Comparison of ENCODE assay signal across 14 cellular contexts in genomic region chr3:71395927-71396695, GRCh38.
DNase-seq lines count a peak whose midpoint lies in the region; ATAC-seq, FAIRE-seq and TF ChIP-seq lines count a peak whose summit lies in the region.
"Had no signal": no experiment of that assay in that cellular context is flagged by ENCODE, and none has a peak within 500 bp of the region (broad histone marks: within the 10 kb centered on the region; RNA-seq: fewer than 3 reads in every experiment).

No MANE protein-coding gene starts in this region.

- no peak overlapping the region for H3K4me2 ChIP-seq in K562 (ENCODE audit: insufficient read depth, low read length)

- peak overlapping the region; percentile 3 for H2AFZ ChIP-seq in K562 (ENCODE audit: low read depth, low read length)

- H3K4me3 ChIP-seq in AG09309 (ENCODE audit: control insufficient read depth, low read depth, low read length) (no peak overlapping the region), K562 (no peak overlapping the region), lung (no peak overlapping the region)
- H3K4me3 ChIP-seq: tibial artery had no signal

- peaks cover 10 to 55% of the 10 kb centered on the region in 2 experiments; a peak in 4 of 5 replicates for H3K4me1 ChIP-seq in K562 (replicated peaks in 1 of 2; ENCODE audit: control insufficient read depth in 2 of 2, insufficient read depth in 2 of 2, low read length in 2 of 2)
- peaks cover 8 to 20% of the 10 kb centered on the region in 2 donors for H3K4me1 ChIP-seq in lung (ENCODE audit: control insufficient read depth in 2 of 2, insufficient read depth in 2 of 2, low read length in 2 of 2)

- no peaks in the 10 kb centered on the region for H4K20me1 ChIP-seq in K562 (replicated peaks; ENCODE audit: control insufficient read depth, insufficient read depth, low read length)

- TF ChIP-seq CTCF in AG09309 (IDR thresholded peaks at IDR 0.05; ENCODE audit: control insufficient read depth, insufficient read depth, low read depth, low read length, missing control alignments) = no peak
- no peak for TF ChIP-seq CTCF in K562 (IDR thresholded peaks at IDR 0.05 in 2 of 3, conservative IDR thresholded peaks at IDR 0.05 in 1 of 3; ENCODE audit: insufficient read depth in 2 of 3, low read depth in 1 of 3, low read length in 3 of 3)
- no peak for TF ChIP-seq CTCF in lung (IDR thresholded peaks at IDR 0.05; ENCODE audit: control extremely low read depth, extremely low read depth)

- TF ChIP-seq RAD21 in K562 (CRISPR knock-in tag; conservative IDR thresholded peaks at IDR 0.05 in 1 of 2, IDR thresholded peaks at IDR 0.05 in 1 of 2) = no peak

- no peaks in the 10 kb centered on the region for H3K27me3 ChIP-seq in K562 (ENCODE audit: control insufficient read depth in 2 of 2, insufficient read depth in 2 of 2, low read length in 2 of 2)
- H3K27me3 ChIP-seq in lung (ENCODE audit: control insufficient read depth, insufficient read depth) = no peaks in the 10 kb centered on the region
- H3K27me3 ChIP-seq: tibial artery had no signal

- H3K36me3 ChIP-seq in K562 (ENCODE audit: control insufficient read depth, insufficient read depth, low read length) = no peaks in the 10 kb centered on the region
- no peaks in the 10 kb centered on the region for H3K36me3 ChIP-seq in lung (ENCODE audit: control insufficient read depth in 2 of 2, insufficient read depth in 2 of 2, low read length in 2 of 2)
- H3K36me3 ChIP-seq: tibial artery had no signal

- no peaks in the 10 kb centered on the region for H3K9me1 ChIP-seq in K562 (ENCODE audit: control insufficient read depth, insufficient read depth, low read length)

- POLR2A ChIA-PET in K562 (lab: Yijun Ruan, JAX) = interaction anchor here (0.6 to 1.2 kb wide), 2 partner anchors 11 to 27 kb away, joined by 3 to 4 read pairs; no protein-coding TSS in a partner anchor

- CTCF ChIA-PET in K562 (lab: Yijun Ruan, JAX; ENCODE audit: low intra/inter-chr PET ratio) = no interaction called here

- peak; percentile 39 for DNase-seq in AG09309 (ENCODE audit: low read depth)
- peak; percentile 15 for DNase-seq in HCEC 1CT
- DNase-seq in K562 (ENCODE audit: extremely low read depth in 1 of 4, low spot score in 3 of 4) = no peak
- DNase-seq in lung (ENCODE audit: low spot score) = no peak
- no peak for DNase-seq in activated CD4-positive, alpha-beta T cell treated with anti-CD3 and anti-CD28 coated beads, Interleukin-2, amount 50 U/mL, for 4 hours
- DNase-seq in NCI-H524 (lab: John Stamatoyannopoulos, UW) = no peak
- DNase-seq in activated T-cell treated with anti-CD3 and anti-CD28 coated beads, Interleukin-2, amount 50 U/mL, for 48 hours = no peak
- DNase-seq: activated T-cell treated with anti-CD3 and anti-CD28 coated beads, Interleukin-2, amount 50 U/mL, for 1 hour; DMS 273 treated with DMSO at 0.1 percent for 48 hours; left cardiac atrium; NCI-H510A; T-helper 2 cell had no signal

- TF ChIP-seq POLR2A in K562 (conservative IDR thresholded peaks at IDR 0.05) = no peak

- BruUV-seq in K562 (replicated peaks; lab: Mats Ljungman, UMichigan) = no TSS peak

- no peak for TF ChIP-seq EP300 in K562 (IDR thresholded peaks at IDR 0.05; ENCODE audit: low read length)

- in situ Hi-C loops in K562 (cut with MboI) = no loop called here

- H3K27ac ChIP-seq in K562 (ENCODE audit: extremely low read depth, low read depth, low read length) (peak overlapping the region; percentile 57), lung (ENCODE audit: low read depth in 1 of 2, low read length in 1 of 2) (peak overlapping the region in 1 of 2 donors; percentile 52)
- H3K27ac ChIP-seq: tibial artery had no signal

- peaks cover 23% of the 10 kb centered on the region for H3K79me2 ChIP-seq in K562 (ENCODE audit: control insufficient read depth, insufficient read depth, low read length)

- 31% methylated on average over 7 of the region's 7 CpGs for WGBS in K562 (ENCODE audit: insufficient coverage, low coverage, missing lambda C conversion rate)
- 54 to 59% methylated on average over 7 of the region's 7 CpGs for WGBS in lung, 2 donors

- peak; percentile 42 for ATAC-seq in K562
- peak; percentile 42 for ATAC-seq in lung (ENCODE audit: insufficient read depth, low FRiP score)
- no peak for ATAC-seq in GM18868 (IDR thresholded peaks at IDR 0.05; ENCODE audit: unreplicated experiment)

- FAIRE-seq in K562 (lab: Jason Lieb, UNC) = no peak

- H3K9me3 ChIP-seq in K562 (replicated peaks; ENCODE audit: control insufficient read depth, insufficient read depth, low read depth, low read length) = no peaks in the 10 kb centered on the region
- H3K9me3 ChIP-seq in lung (ENCODE audit: control insufficient read depth in 2 of 2, insufficient read depth in 1 of 2, low read length in 1 of 2) = no peaks in the 10 kb centered on the region
- H3K9me3 ChIP-seq: tibial artery had no signal

- H3K9ac ChIP-seq in K562 (ENCODE audit: insufficient read depth in 1 of 2, low read depth in 2 of 2, low read length in 2 of 2) = peak overlapping the region in 1 of 2 experiments; percentile 3; a peak in 1 of 4 replicates

- intact Hi-C loops in K562 (cut with micrococcal nuclease) = loop anchor here (10.0 kb wide), 1 partner anchor 151 kb away; no protein-coding TSS in a partner anchor

TF ChIP-seq in K562, 482 proteins besides CTCF, POLR2A, EP300 and RAD21:
- TF ChIP-seq TARDBP (IDR thresholded peaks at IDR 0.05) = no peak
- TF ChIP-seq SPI1 (IDR thresholded peaks at IDR 0.05; ENCODE audit: borderline replicate concordance, low read depth, low read length) = no peak
- TF ChIP-seq ZNF24 (IDR thresholded peaks at IDR 0.05) = no peak
- no peak for TF ChIP-seq ZNF57 (CRISPR knock-in tag; IDR thresholded peaks at IDR 0.05)
- no peak for TF ChIP-seq MIER1 (IDR thresholded peaks at IDR 0.05; ENCODE audit: low read depth)
TF ChIP-seq in K562: peak in this region for 0.

Comparison
In these comparisons a context has a peak if more than half of its experiments do, and no peak if none do; other contexts are left out.
1. DNase-seq: peak in AG09309 (single experiment) and HCEC 1CT (single experiment); none in K562 (0 of 4), lung (single experiment), activated CD4-positive, alpha-beta T cell treated with anti-CD3 and anti-CD28 coated beads, Interleukin-2, amount 50 U/mL, for 4 hours (0 of 2), NCI-H524 (0 of 2) and activated T-cell treated with anti-CD3 and anti-CD28 coated beads, Interleukin-2, amount 50 U/mL, for 48 hours (0 of 2).